ENCODE assay signal across 2 cellular contexts in genomic region chr7:112248598-112248997, GRCh38.
TF ChIP-seq lines count a peak whose summit lies in the region.

No MANE protein-coding gene starts in this region.

TF ChIP-seq in A549, 52 proteins besides CTCF, POLR2A, EP300 and RAD21 (continued from another document):
- no peak for TF ChIP-seq BHLHE40 (IDR thresholded peaks at IDR 0.05; ENCODE audit: low read depth, low read length)
TF ChIP-seq in A549: peak in this region for 1.

TF ChIP-seq in K562, 482 proteins besides CTCF, POLR2A, EP300 and RAD21 (continued from another document):
- TF ChIP-seq CREB3 (tag; conservative IDR thresholded peaks at IDR 0.05; ENCODE audit: low read depth) (no peak), REST (CRISPR knock-in tag; IDR thresholded peaks at IDR 0.05; ENCODE audit: low read depth) (no peak), ZNF316 (IDR thresholded peaks at IDR 0.05) (peak; percentile 81)
